In the genomic region with DNA sequence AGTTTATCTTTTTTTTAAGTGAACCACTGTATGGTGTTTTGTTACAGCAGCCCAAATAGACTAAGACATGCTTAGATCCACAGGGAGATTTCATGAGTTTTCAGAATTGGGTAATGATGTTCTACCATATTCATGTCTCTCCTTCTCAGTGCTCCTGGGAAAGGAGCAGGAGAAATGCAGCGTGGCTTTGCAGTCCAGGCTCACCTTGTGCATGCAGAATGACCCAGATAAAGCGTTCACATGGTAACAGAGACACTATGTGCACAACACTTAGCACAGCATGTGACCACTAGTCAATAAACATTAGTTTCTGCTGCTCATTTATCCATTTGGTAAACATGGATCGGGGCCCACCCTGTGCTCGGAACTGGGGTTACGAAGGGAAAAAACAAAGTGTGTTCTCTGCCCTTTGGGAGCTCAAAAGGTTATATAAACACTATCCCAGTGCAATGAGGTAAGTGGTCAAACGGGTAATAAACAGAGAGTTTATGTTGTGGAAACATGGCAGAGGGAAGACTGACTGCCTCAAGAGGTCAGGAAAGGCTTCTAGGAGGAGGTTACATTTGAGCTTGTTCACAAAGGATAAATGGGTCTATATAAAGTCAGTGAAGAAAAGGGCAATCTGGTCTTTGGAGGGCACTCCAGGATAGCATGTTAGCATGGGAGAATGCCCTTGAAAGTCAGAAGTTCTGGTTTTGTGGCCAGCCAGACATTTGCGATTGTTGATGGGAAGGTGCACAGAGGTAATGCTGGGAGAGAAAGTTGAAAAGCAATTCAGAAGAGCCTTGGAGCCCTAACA, we compare ENCODE assay signal across 1 cellular context.
TF ChIP-seq lines count a peak whose summit lies in the region.

No MANE protein-coding gene starts in this region.

TF ChIP-seq in HepG2, 621 proteins besides CTCF, POLR2A, EP300 and RAD21 (continued from another document and continues in another):
- TF ChIP-seq CEBPZ (IDR thresholded peaks at IDR 0.05; ENCODE audit: low read length) = no peak
- no peak for TF ChIP-seq THAP11 (CRISPR knock-in tag; IDR thresholded peaks at IDR 0.05)
- TF ChIP-seq, protein P1, sequence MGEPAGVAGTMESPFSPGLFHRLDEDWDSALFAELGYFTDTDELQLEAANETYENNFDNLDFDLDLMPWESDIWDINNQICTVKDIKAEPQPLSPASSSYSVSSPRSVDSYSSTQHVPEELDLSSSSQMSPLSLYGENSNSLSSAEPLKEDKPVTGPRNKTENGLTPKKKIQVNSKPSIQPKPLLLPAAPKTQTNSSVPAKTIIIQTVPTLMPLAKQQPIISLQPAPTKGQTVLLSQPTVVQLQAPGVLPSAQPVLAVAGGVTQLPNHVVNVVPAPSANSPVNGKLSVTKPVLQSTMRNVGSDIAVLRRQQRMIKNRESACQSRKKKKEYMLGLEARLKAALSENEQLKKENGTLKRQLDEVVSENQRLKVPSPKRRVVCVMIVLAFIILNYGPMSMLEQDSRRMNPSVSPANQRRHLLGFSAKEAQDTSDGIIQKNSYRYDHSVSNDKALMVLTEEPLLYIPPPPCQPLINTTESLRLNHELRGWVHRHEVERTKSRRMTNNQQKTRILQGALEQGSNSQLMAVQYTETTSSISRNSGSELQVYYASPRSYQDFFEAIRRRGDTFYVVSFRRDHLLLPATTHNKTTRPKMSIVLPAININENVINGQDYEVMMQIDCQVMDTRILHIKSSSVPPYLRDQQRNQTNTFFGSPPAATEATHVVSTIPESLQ (CRISPR knock-in tag; conservative IDR thresholded peaks at IDR 0.05) = no peak
- no peak for TF ChIP-seq THYN1 (CRISPR knock-in tag; IDR thresholded peaks at IDR 0.05; ENCODE audit: borderline replicate concordance, low read depth)
- no peak for TF ChIP-seq SYNCRIP (IDR thresholded peaks at IDR 0.05; ENCODE audit: insufficient read depth, low read depth, low read length)
- no peak for TF ChIP-seq JUN (CRISPR knock-in tag; IDR thresholded peaks at IDR 0.05)
- TF ChIP-seq, protein P2, sequence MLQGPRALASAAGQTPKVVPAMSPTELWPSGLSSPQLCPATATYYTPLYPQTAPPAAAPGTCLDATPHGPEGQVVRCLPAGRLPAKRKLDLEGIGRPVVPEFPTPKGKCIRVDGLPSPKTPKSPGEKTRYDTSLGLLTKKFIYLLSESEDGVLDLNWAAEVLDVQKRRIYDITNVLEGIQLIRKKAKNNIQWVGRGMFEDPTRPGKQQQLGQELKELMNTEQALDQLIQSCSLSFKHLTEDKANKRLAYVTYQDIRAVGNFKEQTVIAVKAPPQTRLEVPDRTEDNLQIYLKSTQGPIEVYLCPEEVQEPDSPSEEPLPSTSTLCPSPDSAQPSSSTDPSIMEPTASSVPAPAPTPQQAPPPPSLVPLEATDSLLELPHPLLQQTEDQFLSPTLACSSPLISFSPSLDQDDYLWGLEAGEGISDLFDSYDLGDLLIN (CRISPR knock-in tag; IDR thresholded peaks at IDR 0.05; ENCODE audit: borderline replicate concordance) = no peak
- no peak for TF ChIP-seq ZFP36 (IDR thresholded peaks at IDR 0.05; ENCODE audit: borderline replicate concordance, low read depth, low read length, partially characterized antibody)
- no peak for TF ChIP-seq ZKSCAN5 (CRISPR knock-in tag; IDR thresholded peaks at IDR 0.05)
- TF ChIP-seq MTA3 (CRISPR knock-in tag; IDR thresholded peaks at IDR 0.05) = no peak
- TF ChIP-seq ZNF513 (CRISPR knock-in tag; conservative IDR thresholded peaks at IDR 0.05) = no peak
- TF ChIP-seq, protein P3, sequence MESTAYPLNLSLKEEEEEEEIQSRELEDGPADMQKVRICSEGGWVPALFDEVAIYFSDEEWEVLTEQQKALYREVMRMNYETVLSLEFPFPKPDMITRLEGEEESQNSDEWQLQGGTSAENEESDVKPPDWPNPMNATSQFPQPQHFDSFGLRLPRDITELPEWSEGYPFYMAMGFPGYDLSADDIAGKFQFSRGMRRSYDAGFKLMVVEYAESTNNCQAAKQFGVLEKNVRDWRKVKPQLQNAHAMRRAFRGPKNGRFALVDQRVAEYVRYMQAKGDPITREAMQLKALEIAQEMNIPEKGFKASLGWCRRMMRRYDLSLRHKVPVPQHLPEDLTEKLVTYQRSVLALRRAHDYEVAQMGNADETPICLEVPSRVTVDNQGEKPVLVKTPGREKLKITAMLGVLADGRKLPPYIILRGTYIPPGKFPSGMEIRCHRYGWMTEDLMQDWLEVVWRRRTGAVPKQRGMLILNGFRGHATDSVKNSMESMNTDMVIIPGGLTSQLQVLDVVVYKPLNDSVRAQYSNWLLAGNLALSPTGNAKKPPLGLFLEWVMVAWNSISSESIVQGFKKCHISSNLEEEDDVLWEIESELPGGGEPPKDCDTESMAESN (CRISPR knock-in tag; conservative IDR thresholded peaks at IDR 0.05) = no peak
- TF ChIP-seq ZNF567 (CRISPR knock-in tag; IDR thresholded peaks at IDR 0.05; ENCODE audit: borderline replicate concordance) = no peak
- no peak for TF ChIP-seq TEAD2 (CRISPR knock-in tag; IDR thresholded peaks at IDR 0.05)
- TF ChIP-seq ZBTB8A (CRISPR knock-in tag; IDR thresholded peaks at IDR 0.05; ENCODE audit: borderline replicate concordance, low read depth) = no peak
- TF ChIP-seq ZNF230 (CRISPR knock-in tag; IDR thresholded peaks at IDR 0.05) = 0 out of 2 replicates have a peak, but pooled peaks have one; percentile 46
- no peak for TF ChIP-seq ZBTB26 (CRISPR knock-in tag; IDR thresholded peaks at IDR 0.05; ENCODE audit: borderline replicate concordance)
- TF ChIP-seq PTBP1 (IDR thresholded peaks at IDR 0.05; ENCODE audit: low read depth, low read length, poor library complexity, severe bottlenecking) = no peak
- no peak for TF ChIP-seq CC2D1A (CRISPR knock-in tag; IDR thresholded peaks at IDR 0.05)
- TF ChIP-seq CBX2 (IDR thresholded peaks at IDR 0.05; ENCODE audit: low read depth, low read length) = no peak
- TF ChIP-seq CBX2 (CRISPR knock-in tag; IDR thresholded peaks at IDR 0.05; ENCODE audit: low read depth) = no peak
- peak; percentile 42; the same call in 1 of the 2 replicates for TF ChIP-seq TARDBP (CRISPR knock-in tag; IDR thresholded peaks at IDR 0.05)
- no peak for TF ChIP-seq HNRNPL (IDR thresholded peaks at IDR 0.05; ENCODE audit: low read depth, low read length)
- no peak for TF ChIP-seq MTF2 (CRISPR knock-in tag; IDR thresholded peaks at IDR 0.05; ENCODE audit: borderline replicate concordance)
- no peak for TF ChIP-seq KMT2B (CRISPR knock-in tag; IDR thresholded peaks at IDR 0.05)
- TF ChIP-seq, protein P4, sequence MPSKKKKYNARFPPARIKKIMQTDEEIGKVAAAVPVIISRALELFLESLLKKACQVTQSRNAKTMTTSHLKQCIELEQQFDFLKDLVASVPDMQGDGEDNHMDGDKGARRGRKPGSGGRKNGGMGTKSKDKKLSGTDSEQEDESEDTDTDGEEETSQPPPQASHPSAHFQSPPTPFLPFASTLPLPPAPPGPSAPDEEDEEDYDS (CRISPR knock-in tag; IDR thresholded peaks at IDR 0.05) = no peak
- TF ChIP-seq, protein P5, sequence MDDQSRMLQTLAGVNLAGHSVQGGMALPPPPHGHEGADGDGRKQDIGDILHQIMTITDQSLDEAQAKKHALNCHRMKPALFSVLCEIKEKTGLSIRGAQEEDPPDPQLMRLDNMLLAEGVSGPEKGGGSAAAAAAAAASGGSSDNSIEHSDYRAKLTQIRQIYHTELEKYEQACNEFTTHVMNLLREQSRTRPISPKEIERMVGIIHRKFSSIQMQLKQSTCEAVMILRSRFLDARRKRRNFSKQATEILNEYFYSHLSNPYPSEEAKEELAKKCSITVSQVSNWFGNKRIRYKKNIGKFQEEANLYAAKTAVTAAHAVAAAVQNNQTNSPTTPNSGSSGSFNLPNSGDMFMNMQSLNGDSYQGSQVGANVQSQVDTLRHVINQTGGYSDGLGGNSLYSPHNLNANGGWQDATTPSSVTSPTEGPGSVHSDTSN (CRISPR knock-in tag; IDR thresholded peaks at IDR 0.05; ENCODE audit: borderline replicate concordance) = no peak
- peak; percentile 34; the same call in 1 of the 2 replicates for TF ChIP-seq KDM6A (CRISPR knock-in tag; IDR thresholded peaks at IDR 0.05; ENCODE audit: low read depth)
- peak; percentile 54; the same call in 1 of the 2 replicates for TF ChIP-seq NCOR1 (IDR thresholded peaks at IDR 0.05; ENCODE audit: borderline replicate concordance, low read length)
- TF ChIP-seq ZNF414 (CRISPR knock-in tag; IDR thresholded peaks at IDR 0.05) = no peak
- no peak for TF ChIP-seq MLLT10 (CRISPR knock-in tag; IDR thresholded peaks at IDR 0.05)
- TF ChIP-seq CHCHD3 (CRISPR knock-in tag; IDR thresholded peaks at IDR 0.05) = no peak
- no peak for TF ChIP-seq SRF (IDR thresholded peaks at IDR 0.05; ENCODE audit: low read depth, low read length)
- no peak for TF ChIP-seq TAF1 (CRISPR knock-in tag; IDR thresholded peaks at IDR 0.05)
- TF ChIP-seq ZKSCAN8 (CRISPR knock-in tag; IDR thresholded peaks at IDR 0.05; ENCODE audit: borderline replicate concordance) = no peak
- TF ChIP-seq JARID2 (CRISPR knock-in tag; IDR thresholded peaks at IDR 0.05; ENCODE audit: insufficient replicate concordance) = no peak
- TF ChIP-seq ZBTB1 (CRISPR knock-in tag; IDR thresholded peaks at IDR 0.05; ENCODE audit: borderline replicate concordance) = no peak
- TF ChIP-seq CBFB (CRISPR knock-in tag; IDR thresholded peaks at IDR 0.05) = 0 out of 2 replicates have a peak, but pooled peaks have one; percentile 32
- no peak for TF ChIP-seq ZNF224 (CRISPR knock-in tag; IDR thresholded peaks at IDR 0.05)
- no peak for TF ChIP-seq ZNF747 (CRISPR knock-in tag; IDR thresholded peaks at IDR 0.05; ENCODE audit: borderline replicate concordance)
- no peak for TF ChIP-seq ZC3H13 (CRISPR knock-in tag; IDR thresholded peaks at IDR 0.05)
- no peak for TF ChIP-seq ZNF550 (CRISPR knock-in tag; IDR thresholded peaks at IDR 0.05; ENCODE audit: borderline replicate concordance)
- no peak for TF ChIP-seq FOXA1 (IDR thresholded peaks at IDR 0.05)
- TF ChIP-seq FOXA1 (CRISPR knock-in tag; IDR thresholded peaks at IDR 0.05) = peak; percentile 72; the same call in 1 of the 2 replicates
- TF ChIP-seq TBX2 (CRISPR knock-in tag; IDR thresholded peaks at IDR 0.05; ENCODE audit: borderline replicate concordance) = peak; percentile 37; the same call in 1 of the 2 replicates
- TF ChIP-seq, protein P6, sequence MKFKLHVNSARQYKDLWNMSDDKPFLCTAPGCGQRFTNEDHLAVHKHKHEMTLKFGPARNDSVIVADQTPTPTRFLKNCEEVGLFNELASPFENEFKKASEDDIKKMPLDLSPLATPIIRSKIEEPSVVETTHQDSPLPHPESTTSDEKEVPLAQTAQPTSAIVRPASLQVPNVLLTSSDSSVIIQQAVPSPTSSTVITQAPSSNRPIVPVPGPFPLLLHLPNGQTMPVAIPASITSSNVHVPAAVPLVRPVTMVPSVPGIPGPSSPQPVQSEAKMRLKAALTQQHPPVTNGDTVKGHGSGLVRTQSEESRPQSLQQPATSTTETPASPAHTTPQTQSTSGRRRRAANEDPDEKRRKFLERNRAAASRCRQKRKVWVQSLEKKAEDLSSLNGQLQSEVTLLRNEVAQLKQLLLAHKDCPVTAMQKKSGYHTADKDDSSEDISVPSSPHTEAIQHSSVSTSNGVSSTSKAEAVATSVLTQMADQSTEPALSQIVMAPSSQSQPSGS (CRISPR knock-in tag; IDR thresholded peaks at IDR 0.05) = peak; percentile 43; the same call in 1 of the 2 replicates
- no peak for TF ChIP-seq ZFP41 (CRISPR knock-in tag; IDR thresholded peaks at IDR 0.05; ENCODE audit: borderline replicate concordance)
- TF ChIP-seq, protein P7, sequence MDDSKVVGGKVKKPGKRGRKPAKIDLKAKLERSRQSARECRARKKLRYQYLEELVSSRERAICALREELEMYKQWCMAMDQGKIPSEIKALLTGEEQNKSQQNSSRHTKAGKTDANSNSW (CRISPR knock-in tag; IDR thresholded peaks at IDR 0.05; ENCODE audit: borderline replicate concordance) = no peak
- no peak for TF ChIP-seq HCFC1 (IDR thresholded peaks at IDR 0.05; ENCODE audit: low read depth, low read length)
- TF ChIP-seq ZNF775 (CRISPR knock-in tag; IDR thresholded peaks at IDR 0.05; ENCODE audit: borderline replicate concordance) = no peak
